Comparison of ENCODE assay signal across 1 cellular context in the genomic region with DNA sequence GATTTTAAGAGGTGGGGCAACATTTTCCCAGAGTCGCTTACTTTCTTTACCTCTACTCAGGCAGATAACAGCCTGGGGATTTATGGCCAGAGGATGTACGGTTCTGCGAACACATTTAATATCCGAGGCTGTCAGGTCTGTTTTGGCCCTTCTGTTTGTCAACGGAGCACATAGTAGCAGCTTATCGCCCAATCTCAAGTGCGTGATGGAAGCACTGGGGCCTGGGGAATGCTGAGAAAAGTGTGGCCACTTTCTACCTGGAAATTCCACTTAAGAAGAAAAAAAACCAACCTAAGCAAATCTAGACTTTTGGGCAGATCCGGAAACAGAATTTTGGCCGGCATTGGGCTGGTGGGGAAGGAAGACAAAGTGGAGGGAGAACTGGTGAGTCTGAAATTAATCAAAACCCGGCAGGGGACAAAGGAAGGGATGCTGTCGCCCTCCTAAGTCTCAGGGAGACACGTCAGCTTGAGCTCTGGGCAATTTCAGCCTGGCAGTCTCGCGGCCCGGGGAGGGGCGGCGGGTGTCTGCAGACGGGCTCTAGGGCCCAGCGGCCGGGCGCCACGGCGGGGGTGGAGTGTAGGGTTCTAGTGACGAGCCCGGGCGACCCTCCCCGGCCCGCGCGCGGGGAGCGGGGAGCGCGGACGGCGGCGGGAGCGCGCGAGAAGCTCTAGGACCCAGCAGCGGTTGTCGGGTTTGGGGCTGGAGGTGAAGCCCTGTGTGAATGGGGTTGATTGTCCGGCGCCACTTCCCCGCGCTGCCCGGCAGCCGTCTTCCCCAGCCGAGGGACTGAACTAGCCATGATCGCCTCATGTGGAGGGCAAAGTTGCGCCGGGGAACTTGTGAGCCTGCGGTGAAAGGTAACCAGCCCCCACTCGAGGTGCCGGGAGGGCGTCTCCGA.
TF ChIP-seq lines count a peak whose summit lies in the region.

A gene with protein sequence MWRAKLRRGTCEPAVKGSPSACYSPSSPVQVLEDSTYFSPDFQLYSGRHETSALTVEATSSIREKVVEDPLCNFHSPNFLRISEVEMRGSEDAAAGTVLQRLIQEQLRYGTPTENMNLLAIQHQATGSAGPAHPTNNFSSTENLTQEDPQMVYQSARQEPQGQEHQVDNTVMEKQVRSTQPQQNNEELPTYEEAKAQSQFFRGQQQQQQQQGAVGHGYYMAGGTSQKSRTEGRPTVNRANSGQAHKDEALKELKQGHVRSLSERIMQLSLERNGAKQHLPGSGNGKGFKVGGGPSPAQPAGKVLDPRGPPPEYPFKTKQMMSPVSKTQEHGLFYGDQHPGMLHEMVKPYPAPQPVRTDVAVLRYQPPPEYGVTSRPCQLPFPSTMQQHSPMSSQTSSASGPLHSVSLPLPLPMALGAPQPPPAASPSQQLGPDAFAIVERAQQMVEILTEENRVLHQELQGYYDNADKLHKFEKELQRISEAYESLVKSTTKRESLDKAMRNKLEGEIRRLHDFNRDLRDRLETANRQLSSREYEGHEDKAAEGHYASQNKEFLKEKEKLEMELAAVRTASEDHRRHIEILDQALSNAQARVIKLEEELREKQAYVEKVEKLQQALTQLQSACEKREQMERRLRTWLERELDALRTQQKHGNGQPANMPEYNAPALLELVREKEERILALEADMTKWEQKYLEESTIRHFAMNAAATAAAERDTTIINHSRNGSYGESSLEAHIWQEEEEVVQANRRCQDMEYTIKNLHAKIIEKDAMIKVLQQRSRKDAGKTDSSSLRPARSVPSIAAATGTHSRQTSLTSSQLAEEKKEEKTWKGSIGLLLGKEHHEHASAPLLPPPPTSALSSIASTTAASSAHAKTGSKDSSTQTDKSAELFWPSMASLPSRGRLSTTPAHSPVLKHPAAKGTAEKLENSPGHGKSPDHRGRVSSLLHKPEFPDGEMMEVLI (plus strand): TSS at position 656 of the 901 bp plus-strand sequence. CDS start 156 bp downstream, at position 812.

TF ChIP-seq in WTC11, 78 proteins besides CTCF, POLR2A, EP300 and RAD21 (continued from another document and continues in another):
- TF ChIP-seq, protein P1, sequence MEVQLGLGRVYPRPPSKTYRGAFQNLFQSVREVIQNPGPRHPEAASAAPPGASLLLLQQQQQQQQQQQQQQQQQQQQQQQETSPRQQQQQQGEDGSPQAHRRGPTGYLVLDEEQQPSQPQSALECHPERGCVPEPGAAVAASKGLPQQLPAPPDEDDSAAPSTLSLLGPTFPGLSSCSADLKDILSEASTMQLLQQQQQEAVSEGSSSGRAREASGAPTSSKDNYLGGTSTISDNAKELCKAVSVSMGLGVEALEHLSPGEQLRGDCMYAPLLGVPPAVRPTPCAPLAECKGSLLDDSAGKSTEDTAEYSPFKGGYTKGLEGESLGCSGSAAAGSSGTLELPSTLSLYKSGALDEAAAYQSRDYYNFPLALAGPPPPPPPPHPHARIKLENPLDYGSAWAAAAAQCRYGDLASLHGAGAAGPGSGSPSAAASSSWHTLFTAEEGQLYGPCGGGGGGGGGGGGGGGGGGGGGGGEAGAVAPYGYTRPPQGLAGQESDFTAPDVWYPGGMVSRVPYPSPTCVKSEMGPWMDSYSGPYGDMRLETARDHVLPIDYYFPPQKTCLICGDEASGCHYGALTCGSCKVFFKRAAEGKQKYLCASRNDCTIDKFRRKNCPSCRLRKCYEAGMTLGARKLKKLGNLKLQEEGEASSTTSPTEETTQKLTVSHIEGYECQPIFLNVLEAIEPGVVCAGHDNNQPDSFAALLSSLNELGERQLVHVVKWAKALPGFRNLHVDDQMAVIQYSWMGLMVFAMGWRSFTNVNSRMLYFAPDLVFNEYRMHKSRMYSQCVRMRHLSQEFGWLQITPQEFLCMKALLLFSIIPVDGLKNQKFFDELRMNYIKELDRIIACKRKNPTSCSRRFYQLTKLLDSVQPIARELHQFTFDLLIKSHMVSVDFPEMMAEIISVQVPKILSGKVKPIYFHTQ (CRISPR knock-in tag; IDR thresholded peaks at IDR 0.05), result no peak
- TF ChIP-seq FOXJ3 (CRISPR knock-in tag; IDR thresholded peaks at IDR 0.05; ENCODE audit: borderline replicate concordance) (no peak), ZNF671 (CRISPR knock-in tag; IDR thresholded peaks at IDR 0.05) (no peak), FOXK1 (CRISPR knock-in tag; IDR thresholded peaks at IDR 0.05) (peak; percentile 55; the same call in 1 of the 2 replicates), TP53 (CRISPR knock-in tag; IDR thresholded peaks at IDR 0.05) (no peak), JUN (CRISPR knock-in tag; IDR thresholded peaks at IDR 0.05) (no peak), GRHL2 (CRISPR knock-in tag; IDR thresholded peaks at IDR 0.05; ENCODE audit: insufficient replicate concordance, severe bottlenecking) (no peak), FOXP1 (CRISPR knock-in tag; IDR thresholded peaks at IDR 0.05; ENCODE audit: borderline replicate concordance) (peak; percentile 84), CREM (CRISPR knock-in tag; IDR thresholded peaks at IDR 0.05) (peak; percentile 67; the same call in 1 of the 2 replicates), ETV6 (CRISPR knock-in tag; IDR thresholded peaks at IDR 0.05) (peak; percentile 14; the same call in 1 of the 2 replicates), GABPB1 (CRISPR knock-in tag; IDR thresholded peaks at IDR 0.05) (no peak), ZNF219 (CRISPR knock-in tag; IDR thresholded peaks at IDR 0.05; ENCODE audit: borderline replicate concordance) (no peak), ZNF396 (CRISPR knock-in tag; IDR thresholded peaks at IDR 0.05; ENCODE audit: borderline replicate concordance) (no peak), ZNF121 (CRISPR knock-in tag; IDR thresholded peaks at IDR 0.05) (no peak)
- TF ChIP-seq, protein P2, sequence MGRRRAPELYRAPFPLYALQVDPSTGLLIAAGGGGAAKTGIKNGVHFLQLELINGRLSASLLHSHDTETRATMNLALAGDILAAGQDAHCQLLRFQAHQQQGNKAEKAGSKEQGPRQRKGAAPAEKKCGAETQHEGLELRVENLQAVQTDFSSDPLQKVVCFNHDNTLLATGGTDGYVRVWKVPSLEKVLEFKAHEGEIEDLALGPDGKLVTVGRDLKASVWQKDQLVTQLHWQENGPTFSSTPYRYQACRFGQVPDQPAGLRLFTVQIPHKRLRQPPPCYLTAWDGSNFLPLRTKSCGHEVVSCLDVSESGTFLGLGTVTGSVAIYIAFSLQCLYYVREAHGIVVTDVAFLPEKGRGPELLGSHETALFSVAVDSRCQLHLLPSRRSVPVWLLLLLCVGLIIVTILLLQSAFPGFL (CRISPR knock-in tag; IDR thresholded peaks at IDR 0.05; ENCODE audit: borderline replicate concordance), result no peak
- TF ChIP-seq, protein P3, sequence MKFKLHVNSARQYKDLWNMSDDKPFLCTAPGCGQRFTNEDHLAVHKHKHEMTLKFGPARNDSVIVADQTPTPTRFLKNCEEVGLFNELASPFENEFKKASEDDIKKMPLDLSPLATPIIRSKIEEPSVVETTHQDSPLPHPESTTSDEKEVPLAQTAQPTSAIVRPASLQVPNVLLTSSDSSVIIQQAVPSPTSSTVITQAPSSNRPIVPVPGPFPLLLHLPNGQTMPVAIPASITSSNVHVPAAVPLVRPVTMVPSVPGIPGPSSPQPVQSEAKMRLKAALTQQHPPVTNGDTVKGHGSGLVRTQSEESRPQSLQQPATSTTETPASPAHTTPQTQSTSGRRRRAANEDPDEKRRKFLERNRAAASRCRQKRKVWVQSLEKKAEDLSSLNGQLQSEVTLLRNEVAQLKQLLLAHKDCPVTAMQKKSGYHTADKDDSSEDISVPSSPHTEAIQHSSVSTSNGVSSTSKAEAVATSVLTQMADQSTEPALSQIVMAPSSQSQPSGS (CRISPR knock-in tag; IDR thresholded peaks at IDR 0.05; ENCODE audit: borderline replicate concordance, low read depth), result no peak
- TF ChIP-seq, protein P4, sequence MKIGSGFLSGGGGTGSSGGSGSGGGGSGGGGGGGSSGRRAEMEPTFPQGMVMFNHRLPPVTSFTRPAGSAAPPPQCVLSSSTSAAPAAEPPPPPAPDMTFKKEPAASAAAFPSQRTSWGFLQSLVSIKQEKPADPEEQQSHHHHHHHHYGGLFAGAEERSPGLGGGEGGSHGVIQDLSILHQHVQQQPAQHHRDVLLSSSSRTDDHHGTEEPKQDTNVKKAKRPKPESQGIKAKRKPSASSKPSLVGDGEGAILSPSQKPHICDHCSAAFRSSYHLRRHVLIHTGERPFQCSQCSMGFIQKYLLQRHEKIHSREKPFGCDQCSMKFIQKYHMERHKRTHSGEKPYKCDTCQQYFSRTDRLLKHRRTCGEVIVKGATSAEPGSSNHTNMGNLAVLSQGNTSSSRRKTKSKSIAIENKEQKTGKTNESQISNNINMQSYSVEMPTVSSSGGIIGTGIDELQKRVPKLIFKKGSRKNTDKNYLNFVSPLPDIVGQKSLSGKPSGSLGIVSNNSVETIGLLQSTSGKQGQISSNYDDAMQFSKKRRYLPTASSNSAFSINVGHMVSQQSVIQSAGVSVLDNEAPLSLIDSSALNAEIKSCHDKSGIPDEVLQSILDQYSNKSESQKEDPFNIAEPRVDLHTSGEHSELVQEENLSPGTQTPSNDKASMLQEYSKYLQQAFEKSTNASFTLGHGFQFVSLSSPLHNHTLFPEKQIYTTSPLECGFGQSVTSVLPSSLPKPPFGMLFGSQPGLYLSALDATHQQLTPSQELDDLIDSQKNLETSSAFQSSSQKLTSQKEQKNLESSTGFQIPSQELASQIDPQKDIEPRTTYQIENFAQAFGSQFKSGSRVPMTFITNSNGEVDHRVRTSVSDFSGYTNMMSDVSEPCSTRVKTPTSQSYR (CRISPR knock-in tag; IDR thresholded peaks at IDR 0.05), result 0 out of 2 replicates have a peak, but pooled peaks have one; percentile 15
- TF ChIP-seq, protein P5, sequence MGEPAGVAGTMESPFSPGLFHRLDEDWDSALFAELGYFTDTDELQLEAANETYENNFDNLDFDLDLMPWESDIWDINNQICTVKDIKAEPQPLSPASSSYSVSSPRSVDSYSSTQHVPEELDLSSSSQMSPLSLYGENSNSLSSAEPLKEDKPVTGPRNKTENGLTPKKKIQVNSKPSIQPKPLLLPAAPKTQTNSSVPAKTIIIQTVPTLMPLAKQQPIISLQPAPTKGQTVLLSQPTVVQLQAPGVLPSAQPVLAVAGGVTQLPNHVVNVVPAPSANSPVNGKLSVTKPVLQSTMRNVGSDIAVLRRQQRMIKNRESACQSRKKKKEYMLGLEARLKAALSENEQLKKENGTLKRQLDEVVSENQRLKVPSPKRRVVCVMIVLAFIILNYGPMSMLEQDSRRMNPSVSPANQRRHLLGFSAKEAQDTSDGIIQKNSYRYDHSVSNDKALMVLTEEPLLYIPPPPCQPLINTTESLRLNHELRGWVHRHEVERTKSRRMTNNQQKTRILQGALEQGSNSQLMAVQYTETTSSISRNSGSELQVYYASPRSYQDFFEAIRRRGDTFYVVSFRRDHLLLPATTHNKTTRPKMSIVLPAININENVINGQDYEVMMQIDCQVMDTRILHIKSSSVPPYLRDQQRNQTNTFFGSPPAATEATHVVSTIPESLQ (CRISPR knock-in tag; IDR thresholded peaks at IDR 0.05), result no peak
- TF ChIP-seq, protein P6, sequence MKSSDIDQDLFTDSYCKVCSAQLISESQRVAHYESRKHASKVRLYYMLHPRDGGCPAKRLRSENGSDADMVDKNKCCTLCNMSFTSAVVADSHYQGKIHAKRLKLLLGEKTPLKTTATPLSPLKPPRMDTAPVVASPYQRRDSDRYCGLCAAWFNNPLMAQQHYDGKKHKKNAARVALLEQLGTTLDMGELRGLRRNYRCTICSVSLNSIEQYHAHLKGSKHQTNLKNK (CRISPR knock-in tag; IDR thresholded peaks at IDR 0.05), result no peak
- TF ChIP-seq, protein P7, sequence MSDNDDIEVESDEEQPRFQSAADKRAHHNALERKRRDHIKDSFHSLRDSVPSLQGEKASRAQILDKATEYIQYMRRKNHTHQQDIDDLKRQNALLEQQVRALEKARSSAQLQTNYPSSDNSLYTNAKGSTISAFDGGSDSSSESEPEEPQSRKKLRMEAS (CRISPR knock-in tag; IDR thresholded peaks at IDR 0.05), result no peak; the same call in 1 of the 2 replicates
- TF ChIP-seq, protein P8, sequence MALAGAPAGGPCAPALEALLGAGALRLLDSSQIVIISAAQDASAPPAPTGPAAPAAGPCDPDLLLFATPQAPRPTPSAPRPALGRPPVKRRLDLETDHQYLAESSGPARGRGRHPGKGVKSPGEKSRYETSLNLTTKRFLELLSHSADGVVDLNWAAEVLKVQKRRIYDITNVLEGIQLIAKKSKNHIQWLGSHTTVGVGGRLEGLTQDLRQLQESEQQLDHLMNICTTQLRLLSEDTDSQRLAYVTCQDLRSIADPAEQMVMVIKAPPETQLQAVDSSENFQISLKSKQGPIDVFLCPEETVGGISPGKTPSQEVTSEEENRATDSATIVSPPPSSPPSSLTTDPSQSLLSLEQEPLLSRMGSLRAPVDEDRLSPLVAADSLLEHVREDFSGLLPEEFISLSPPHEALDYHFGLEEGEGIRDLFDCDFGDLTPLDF (CRISPR knock-in tag; IDR thresholded peaks at IDR 0.05), result 0 out of 2 replicates have a peak, but pooled peaks have one; percentile 21
- TF ChIP-seq, protein P9, sequence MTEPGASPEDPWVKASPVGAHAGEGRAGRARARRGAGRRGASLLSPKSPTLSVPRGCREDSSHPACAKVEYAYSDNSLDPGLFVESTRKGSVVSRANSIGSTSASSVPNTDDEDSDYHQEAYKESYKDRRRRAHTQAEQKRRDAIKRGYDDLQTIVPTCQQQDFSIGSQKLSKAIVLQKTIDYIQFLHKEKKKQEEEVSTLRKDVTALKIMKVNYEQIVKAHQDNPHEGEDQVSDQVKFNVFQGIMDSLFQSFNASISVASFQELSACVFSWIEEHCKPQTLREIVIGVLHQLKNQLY (CRISPR knock-in tag; IDR thresholded peaks at IDR 0.05), result no peak
- TF ChIP-seq, protein P10, sequence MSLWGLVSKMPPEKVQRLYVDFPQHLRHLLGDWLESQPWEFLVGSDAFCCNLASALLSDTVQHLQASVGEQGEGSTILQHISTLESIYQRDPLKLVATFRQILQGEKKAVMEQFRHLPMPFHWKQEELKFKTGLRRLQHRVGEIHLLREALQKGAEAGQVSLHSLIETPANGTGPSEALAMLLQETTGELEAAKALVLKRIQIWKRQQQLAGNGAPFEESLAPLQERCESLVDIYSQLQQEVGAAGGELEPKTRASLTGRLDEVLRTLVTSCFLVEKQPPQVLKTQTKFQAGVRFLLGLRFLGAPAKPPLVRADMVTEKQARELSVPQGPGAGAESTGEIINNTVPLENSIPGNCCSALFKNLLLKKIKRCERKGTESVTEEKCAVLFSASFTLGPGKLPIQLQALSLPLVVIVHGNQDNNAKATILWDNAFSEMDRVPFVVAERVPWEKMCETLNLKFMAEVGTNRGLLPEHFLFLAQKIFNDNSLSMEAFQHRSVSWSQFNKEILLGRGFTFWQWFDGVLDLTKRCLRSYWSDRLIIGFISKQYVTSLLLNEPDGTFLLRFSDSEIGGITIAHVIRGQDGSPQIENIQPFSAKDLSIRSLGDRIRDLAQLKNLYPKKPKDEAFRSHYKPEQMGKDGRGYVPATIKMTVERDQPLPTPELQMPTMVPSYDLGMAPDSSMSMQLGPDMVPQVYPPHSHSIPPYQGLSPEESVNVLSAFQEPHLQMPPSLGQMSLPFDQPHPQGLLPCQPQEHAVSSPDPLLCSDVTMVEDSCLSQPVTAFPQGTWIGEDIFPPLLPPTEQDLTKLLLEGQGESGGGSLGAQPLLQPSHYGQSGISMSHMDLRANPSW (CRISPR knock-in tag; conservative IDR thresholded peaks at IDR 0.05; ENCODE audit: low read depth), result no peak
- TF ChIP-seq, protein P11, sequence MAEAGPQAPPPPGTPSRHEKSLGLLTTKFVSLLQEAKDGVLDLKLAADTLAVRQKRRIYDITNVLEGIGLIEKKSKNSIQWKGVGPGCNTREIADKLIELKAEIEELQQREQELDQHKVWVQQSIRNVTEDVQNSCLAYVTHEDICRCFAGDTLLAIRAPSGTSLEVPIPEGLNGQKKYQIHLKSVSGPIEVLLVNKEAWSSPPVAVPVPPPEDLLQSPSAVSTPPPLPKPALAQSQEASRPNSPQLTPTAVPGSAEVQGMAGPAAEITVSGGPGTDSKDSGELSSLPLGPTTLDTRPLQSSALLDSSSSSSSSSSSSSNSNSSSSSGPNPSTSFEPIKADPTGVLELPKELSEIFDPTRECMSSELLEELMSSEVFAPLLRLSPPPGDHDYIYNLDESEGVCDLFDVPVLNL (CRISPR knock-in tag; IDR thresholded peaks at IDR 0.05; ENCODE audit: borderline replicate concordance, low read depth), result peak; percentile 35; the same call in 1 of the 2 replicates
